11 cellular contexts compared by ENCODE assay signal in genomic region chr6:166673309-166673708, GRCh38. TPM values are rescaled to one million over a fixed set of nuclear protein-coding genes. Genes with fewer than 3 reads are reported as not detected.
A peak's percentile ranks its signal among the peaks of the same experiment; 100 is the strongest.
DNase-seq lines count a peak whose midpoint lies in the region; TF ChIP-seq lines count a peak whose summit lies in the region.
"Had no signal": no experiment of that assay in that cellular context is flagged by ENCODE, and none has a peak within 500 bp of the region (broad histone marks: within the 10 kb centered on the region; RNA-seq: fewer than 3 reads in every experiment).

No MANE protein-coding gene starts in this region.

- no peak overlapping the region for H4K8ac ChIP-seq in neuronal stem cell (ENCODE audit: low read depth, low read length)

- H3K18ac ChIP-seq in neuronal stem cell (ENCODE audit: low read length), result peak overlapping the region; percentile 55

- no peak overlapping the region for H2BK12ac ChIP-seq in neuronal stem cell (ENCODE audit: low read length)

- H3K4me2 ChIP-seq in BLaER1 treated with 17β-estradiol and CSF1 and Interleukin-3, amounts not matched to agents 10 nM and 100 nM, result peak overlapping the region; percentile 51 to 93 (median 84)
- no peak overlapping the region for H3K4me2 ChIP-seq in neuronal stem cell (ENCODE audit: insufficient read depth, low read length, poor library complexity, severe bottlenecking)

- no peak overlapping the region for H3K14ac ChIP-seq in neuronal stem cell (ENCODE audit: low read length)

- H3K4me3 ChIP-seq in A673 (ENCODE audit: low read depth, low read length, poor library complexity, severe bottlenecking) (no peak overlapping the region), ascending aorta (peak overlapping the region; percentile 4 to 13), neuronal stem cell (ENCODE audit: low read length in 2 of 2) (no peak overlapping the region), MG63 (no peak overlapping the region)
- H3K4me3 ChIP-seq in BLaER1 treated with 17β-estradiol and CSF1 and Interleukin-3, amounts not matched to agents 10 nM and 100 nM, result no peak overlapping the region
- H3K4me3 ChIP-seq: GM12878, GM23248 had no signal

- no peak overlapping the region for H2BK5ac ChIP-seq in neuronal stem cell (ENCODE audit: low read length)

- no peak overlapping the region for H2AFZ ChIP-seq in neuronal stem cell (ENCODE audit: low read length)
- H2AFZ ChIP-seq: GM23248 had no signal

- no peak overlapping the region for H2BK15ac ChIP-seq in neuronal stem cell (ENCODE audit: low read length)

- peak overlapping the region; percentile 32 for H3K27ac ChIP-seq in A673 (ENCODE audit: low read depth, low read length, poor library complexity, severe bottlenecking)
- no peak overlapping the region for H3K27ac ChIP-seq in BLaER1 treated with 17β-estradiol and CSF1 and Interleukin-3, amounts not matched to agents 10 nM and 100 nM
- no peak overlapping the region for H3K27ac ChIP-seq in ascending aorta
- H3K27ac ChIP-seq in neuronal stem cell (replicated peaks; ENCODE audit: low read length), result no peak overlapping the region
- H3K27ac ChIP-seq: GM23248 had no signal

- TF ChIP-seq CTCF in A673 (conservative IDR thresholded peaks at IDR 0.05; ENCODE audit: low read depth, low read length), result no peak
- TF ChIP-seq CTCF in ascending aorta (IDR thresholded peaks at IDR 0.05), result no peak

- BruUV-seq in A673 (replicated peaks; lab: Mats Ljungman, UMichigan), result no TSS peak

- no peak overlapping the region for H2BK120ac ChIP-seq in neuronal stem cell (ENCODE audit: low read depth, low read length)

- intact Hi-C loops in A673 (cut with micrococcal nuclease; ENCODE audit: unreplicated experiment), result loop anchor here (5.0 kb wide), 1 partner anchor 46 kb away; the partner anchor contains the start of gene RPS6KA2
- intact Hi-C loops in ascending aorta (cut with DNase I), result no loop called here

- H3K9me3 ChIP-seq in A673 (ENCODE audit: low read depth, low read length, poor library complexity, severe bottlenecking) (peaks cover 5% of the 10 kb centered on the region), ascending aorta (no peaks in the 10 kb centered on the region), neuronal stem cell (replicated peaks in 1 of 2; ENCODE audit: control insufficient read depth in 2 of 2, insufficient read depth in 1 of 2, low read depth in 1 of 2, low read length in 2 of 2) (peaks cover 3 to 6% of the 10 kb centered on the region in 2 donors), MG63 (no peaks in the 10 kb centered on the region)
- peaks cover 6 to 17% (median 10%) of the 10 kb centered on the region in 11 experiments; a peak in 15 of 22 replicates for H3K9me3 ChIP-seq in BLaER1 treated with 17β-estradiol and CSF1 and Interleukin-3, amounts not matched to agents 10 nM and 100 nM (replicated peaks in 1 of 11)
- H3K9me3 ChIP-seq: Caco-2 had no signal

- peaks cover 35% of the 10 kb centered on the region for H3K4me1 ChIP-seq in A673 (ENCODE audit: insufficient read depth, low read length, poor library complexity, severe bottlenecking)
- peaks cover 29 to 43% (median 38%) of the 10 kb centered on the region in 10 experiments for H3K4me1 ChIP-seq in BLaER1 treated with 17β-estradiol and CSF1 and Interleukin-3, amounts not matched to agents 10 nM and 100 nM
- peaks cover 3 to 9% of the 10 kb centered on the region in 2 donors for H3K4me1 ChIP-seq in ascending aorta
- H3K4me1 ChIP-seq in neuronal stem cell (ENCODE audit: control insufficient read depth in 2 of 2, insufficient read depth in 1 of 2, low read depth in 1 of 2, low read length in 2 of 2), result peaks cover 7 to 9% of the 10 kb centered on the region in 2 donors

- no peak overlapping the region for H4K91ac ChIP-seq in neuronal stem cell (ENCODE audit: low read depth, low read length, poor library complexity)

- DNase-seq in A673 (ENCODE audit: low spot score) (no peak), ascending aorta (ENCODE audit: low spot score in 2 of 2) (no peak), neuronal stem cell (ENCODE audit: low spot score) (no peak), MG63 (no peak)
- no peak for DNase-seq in stimulated activated CD4-positive, alpha-beta T cell treated with anti-CD3 and anti-CD28 coated beads, Interleukin-4, amount 100 ng/mL, for 4 hours
- DNase-seq in activated CD4-positive, alpha-beta T cell treated with anti-CD3 and anti-CD28 coated beads, Interleukin-2, amount 50 U/mL, for 48 hours, result no peak
- DNase-seq: Caco-2; CD8-positive, alpha-beta memory T cell; GM23248 had no signal

- H2AK5ac ChIP-seq in neuronal stem cell (ENCODE audit: low read depth, low read length), result peak overlapping the region; percentile 50

- H4K20me1 ChIP-seq in BLaER1 treated with 17β-estradiol and CSF1 and Interleukin-3, amounts not matched to agents 10 nM and 100 nM, result peaks cover 0 to 6% (median 0%) of the 10 kb centered on the region in 11 experiments; a peak in 1 of 22 replicates

- no peak overlapping the region for H3K4ac ChIP-seq in neuronal stem cell (ENCODE audit: low read length)

- WGBS in neuronal stem cell (ENCODE audit: extremely low coverage in 2 of 2, insufficient read length in 2 of 2, insufficient replicate concordance in 1 of 2), 2 donors, result no CpG with 5 or more reads among the region's 6 CpGs

- H3K36me3 ChIP-seq in A673 (ENCODE audit: insufficient read depth, low read length, poor library complexity, severe bottlenecking), result no peaks in the 10 kb centered on the region
- no peaks in the 10 kb centered on the region for H3K36me3 ChIP-seq in BLaER1 treated with 17β-estradiol and CSF1 and Interleukin-3, amounts not matched to agents 10 nM and 100 nM
- H3K36me3 ChIP-seq in ascending aorta, result no peaks in the 10 kb centered on the region
- H3K36me3 ChIP-seq in neuronal stem cell (replicated peaks in 1 of 2; ENCODE audit: control insufficient read depth in 2 of 2, insufficient read depth in 2 of 2, low read length in 2 of 2), result no peaks in the 10 kb centered on the region
- H3K36me3 ChIP-seq in MG63, result no peaks in the 10 kb centered on the region

- peak overlapping the region in 2 of 11 experiments; percentile 18 to 25; a peak in 1 of 22 replicates for H3K9ac ChIP-seq in BLaER1 treated with 17β-estradiol and CSF1 and Interleukin-3, amounts not matched to agents 10 nM and 100 nM
- H3K9ac ChIP-seq in neuronal stem cell (ENCODE audit: low read depth, low read length, poor library complexity), result no peak overlapping the region
- H3K9ac ChIP-seq: GM23248 had no signal

- H3K27me3 ChIP-seq in A673 (replicated peaks; ENCODE audit: insufficient read depth, low read depth, low read length, poor library complexity), result no peaks in the 10 kb centered on the region
- peaks cover 0 to 21% (median 0%) of the 10 kb centered on the region in 11 experiments; a peak in 7 of 22 replicates for H3K27me3 ChIP-seq in BLaER1 treated with 17β-estradiol and CSF1 and Interleukin-3, amounts not matched to agents 10 nM and 100 nM
- H3K27me3 ChIP-seq in ascending aorta, result no peaks in the 10 kb centered on the region
- H3K27me3 ChIP-seq in neuronal stem cell (ENCODE audit: control insufficient read depth in 3 of 3, insufficient read depth in 3 of 3, low read depth in 1 of 3, low read length in 3 of 3), result no peaks in the 10 kb centered on the region
- H3K27me3 ChIP-seq in MG63, result no peaks in the 10 kb centered on the region

- POLR2A ChIA-PET in A673 (lab: Charles Lee; ENCODE audit: low non-redundant PET), result no interaction called here

- CTCF ChIA-PET in A673 (lab: Charles Lee), result interaction anchor here (0.5 kb wide), 1 partner anchor 200 kb away, joined by 6 read pairs; no protein-coding TSS in a partner anchor

- H3K79me1 ChIP-seq in neuronal stem cell (ENCODE audit: low read depth, low read length), result no peaks in the 10 kb centered on the region

- H3K23ac ChIP-seq in neuronal stem cell (ENCODE audit: low read depth, low read length, poor library complexity), result no peak overlapping the region

RNA-seq across cellular contexts. Expression of gene RPS6KA2, which starts 46.3 kb away (rescaled TPM):
- total RNA-seq in A673 (2021) (30.1 and 37.8 TPM in 2 replicates), ascending aorta (196 TPM)
- polyA plus RNA-seq in neuronal stem cell (2013, experiment 1 of 2), result 12.6 TPM
- polyA plus RNA-seq in neuronal stem cell (2013, experiment 2 of 2), result 13.2 TPM
- 14.1 and 14.3 TPM in 2 replicates for total RNA-seq in MG63 (2014; rRNA removed; shearing (Covaris generic); ENCODE audit: low replicate concordance)

Comparison
In these comparisons a context has a peak if more than half of its experiments do, and no peak if none do; other contexts are left out.
1. H3K4me3 ChIP-seq: peak in ascending aorta (2 of 2); none in A673 (single experiment), BLaER1 treated with 17β-estradiol and CSF1 and Interleukin-3, amounts not matched to agents 10 nM and 100 nM (0 of 10), neuronal stem cell (0 of 2) and MG63 (single experiment).